Comparison of ENCODE assay signal across 8 cellular contexts in genomic region chr9:136790640-136791465, GRCh38. TPM values are rescaled to one million over a fixed set of nuclear protein-coding genes. Genes with fewer than 3 reads are reported as not detected.
A peak's percentile ranks its signal among the peaks of the same experiment; 100 is the strongest.
DNase-seq lines count a peak whose midpoint lies in the region; TF ChIP-seq lines count a peak whose summit lies in the region.

Gene TMEM141, plus strand, starts transcription at chr9:136791344. Its CDS starts 27 bp downstream, at chr9:136791371.

- no peaks in the 10 kb centered on the region for H3K27me3 ChIP-seq in CD8-positive, alpha-beta memory T cell (ENCODE audit: insufficient read depth, low read length, poor library complexity, severe bottlenecking)
- H3K27me3 ChIP-seq in effector memory CD4-positive, alpha-beta T cell (replicated peaks; ENCODE audit: control insufficient read depth, insufficient read depth, low read length, poor library complexity, severe bottlenecking) = no peaks in the 10 kb centered on the region

- H3K4me1 Mint-ChIP-seq in CD8-positive, alpha-beta memory T cell = peaks cover 18 to 28% (median 24%) of the 10 kb centered on the region in 3 donors

- DNase-seq in CD8-positive, alpha-beta memory T cell = peak; percentile 99 to 100 (median 100)
- DNase-seq in GM20000 (ENCODE audit: low spot score) (peak; percentile 99), HT-29 (ENCODE audit: low spot score) (peak; percentile 99), NOMO-1 (lab: John Stamatoyannopoulos, UW; ENCODE audit: unreplicated experiment in 2 of 2) (peak; percentile 100), medulla oblongata (ENCODE audit: extremely low spot score) (peak; percentile 99)
- DNase-seq in effector memory CD4-positive, alpha-beta T cell = peak; percentile 99 to 100 (median 99)
- DNase-seq in stimulated activated CD8-positive, alpha-beta memory T cell treated with anti-CD3 and anti-CD28 coated beads, Interleukin-12 subunit alpha, Interleukin-12 subunit beta, amount 100 ng/mL, for 1 hour (ENCODE audit: low read depth) = peak; percentile 99

- peaks cover 0 to 9% (median 2%) of the 10 kb centered on the region in 3 donors for H3K36me3 Mint-ChIP-seq in CD8-positive, alpha-beta memory T cell

- H3K4me3 Mint-ChIP-seq in CD8-positive, alpha-beta memory T cell = peak within 1 kb of the TSS; percentile 77 to 93 (median 85)

- CTCF ChIA-PET in CD8-positive, alpha-beta memory T cell (lab: Charles Lee) = interaction anchor here (0.8 to 5.6 kb wide), 7 partner anchors 28 to 450 kb away, joined by 3 to 51 read pairs (median 3); partner anchors contain the start of genes NPDC1 and TUBB4B
- CTCF ChIA-PET in activated CD8-positive, alpha-beta memory T cell treated with anti-CD3 and anti-CD28 coated beads for 36 hours (lab: Charles Lee) = interaction anchor here (0.6 to 1.5 kb wide), 6 partner anchors 52 to 277 kb away, joined by 3 to 5 read pairs (median 4); no protein-coding TSS in a partner anchor

- peak within 1 kb of the TSS; percentile 93 for H3K27ac ChIP-seq in CD8-positive, alpha-beta memory T cell (ENCODE audit: low read depth, low read length)
- peak within 1 kb of the TSS; percentile 94 for H3K27ac ChIP-seq in effector memory CD4-positive, alpha-beta T cell (ENCODE audit: insufficient read depth, low read length, poor library complexity, severe bottlenecking)

- POLR2A ChIA-PET in CD8-positive, alpha-beta memory T cell (lab: Charles Lee) = interaction anchor here (0.6 to 2.1 kb wide), 5 partner anchors 9 to 296 kb away, joined by 3 to 8 read pairs (median 4); partner anchors contain the start of gene MAN1B1
- POLR2A ChIA-PET in activated CD8-positive, alpha-beta memory T cell treated with anti-CD3 and anti-CD28 coated beads for 36 hours (lab: Charles Lee) = interaction anchor here (0.6 to 1.0 kb wide), 2 partner anchors 118 to 295 kb away, joined by 3 to 4 read pairs; partner anchors contain the start of gene MAN1B1

- peak within 1 kb of the TSS; percentile 79 for H3K4me3 ChIP-seq in CD8-positive, alpha-beta memory T cell (ENCODE audit: low read length)
- peak within 1 kb of the TSS; percentile 56 for H3K4me3 ChIP-seq in effector memory CD4-positive, alpha-beta T cell (ENCODE audit: insufficient read depth, low read depth, low read length, poor library complexity, severe bottlenecking)

- peaks cover 16% of the 10 kb centered on the region for H3K4me1 ChIP-seq in CD8-positive, alpha-beta memory T cell (ENCODE audit: insufficient read depth, low read length)
- peaks cover 20% of the 10 kb centered on the region for H3K4me1 ChIP-seq in effector memory CD4-positive, alpha-beta T cell (ENCODE audit: control insufficient read depth, insufficient read depth, low read length, poor library complexity, severe bottlenecking)

- TF ChIP-seq CTCF in GM20000 (IDR thresholded peaks at IDR 0.05; ENCODE audit: extremely low read depth, missing control alignments) = no peak

- no peaks in the 10 kb centered on the region for H3K9me3 ChIP-seq in CD8-positive, alpha-beta memory T cell (ENCODE audit: low read length)
- no peaks in the 10 kb centered on the region for H3K9me3 ChIP-seq in effector memory CD4-positive, alpha-beta T cell (ENCODE audit: control insufficient read depth, low read length)

- no peaks in the 10 kb centered on the region for H3K9me3 Mint-ChIP-seq in CD8-positive, alpha-beta memory T cell

- peak within 1 kb of the TSS; percentile 89 to 96 (median 94) for H3K27ac Mint-ChIP-seq in CD8-positive, alpha-beta memory T cell

- H3K36me3 ChIP-seq in CD8-positive, alpha-beta memory T cell (ENCODE audit: insufficient read depth, low read length) = no peaks in the 10 kb centered on the region
- peaks cover 5% of the 10 kb centered on the region for H3K36me3 ChIP-seq in effector memory CD4-positive, alpha-beta T cell (ENCODE audit: control insufficient read depth, insufficient read depth, low read length)

- H3K27me3 Mint-ChIP-seq in CD8-positive, alpha-beta memory T cell = peaks cover 3% of the 10 kb centered on the region in 2 donors

RNA-seq across cellular contexts. Expression of gene TMEM141, which starts in this region (rescaled TPM):
- 10 to 100 TPM; 50.1 to 50.6 TPM for total RNA-seq in CD8-positive, alpha-beta memory T cell
- 37.8 TPM for polyA plus RNA-seq in CD8-positive, alpha-beta memory T cell
- 357 and 376 TPM in 2 replicates for total RNA-seq in HT-29 (2014; rRNA removed; shearing (Covaris generic))
- total RNA-seq in activated CD8-positive, alpha-beta memory T cell treated with anti-CD3 and anti-CD28 coated beads for 36 hours = 10 to 100 TPM; 48.4 to 53.3 TPM

Comparison
In these comparisons a context has a peak if more than half of its experiments do, and no peak if none do; other contexts are left out.
1. Peak in every context shown above with its lines: DNase-seq, H3K4me3 ChIP-seq and H3K27ac ChIP-seq.